In the genomic region with DNA sequence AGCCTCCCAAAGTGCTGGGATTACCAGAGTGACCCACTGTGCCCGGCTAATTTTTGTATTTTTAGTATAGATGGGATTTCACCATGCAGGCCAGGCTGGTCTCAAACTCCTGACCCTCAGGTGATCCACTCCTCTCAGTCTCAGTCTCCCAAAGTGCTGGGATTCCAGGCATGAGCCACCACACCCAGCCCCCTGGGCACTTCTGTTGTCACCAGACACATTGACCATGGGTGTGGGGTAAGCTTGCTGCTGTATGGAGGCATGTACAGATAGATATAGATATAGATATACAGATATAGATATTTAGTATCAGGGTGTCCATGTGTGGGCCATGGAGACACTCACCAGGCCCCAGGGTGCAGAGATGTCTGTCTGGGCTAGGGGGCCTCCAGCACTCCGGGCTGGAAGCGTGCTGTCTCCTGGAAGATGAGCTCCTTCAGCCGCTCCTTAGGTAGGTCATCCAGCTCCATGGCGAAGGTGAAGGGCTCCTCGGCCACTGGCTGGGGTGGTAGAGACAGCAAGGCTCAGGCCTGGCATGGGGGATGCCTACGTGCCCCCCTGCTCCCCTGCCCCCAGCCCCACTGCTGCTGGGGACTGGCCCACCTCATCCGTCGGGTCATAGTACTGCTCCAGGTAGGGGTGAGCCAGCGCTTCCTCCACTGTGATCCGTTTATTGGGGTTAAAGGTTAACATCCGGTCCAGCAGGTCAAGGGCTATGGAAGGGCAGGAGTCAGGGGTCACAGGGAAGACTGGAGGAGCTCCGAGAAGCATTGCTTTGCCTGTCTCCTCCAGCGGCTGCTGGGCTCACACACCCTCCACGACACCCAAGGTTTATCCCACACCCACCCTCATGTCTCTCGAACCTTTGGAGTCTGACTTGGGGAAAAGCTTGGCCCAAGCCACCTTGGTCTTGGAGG, we compare ENCODE assay signal across 1 cellular context.
TF ChIP-seq lines count a peak whose summit lies in the region.

No MANE protein-coding gene starts in this region.

TF ChIP-seq in HEK293, 187 proteins besides CTCF, POLR2A, EP300 and RAD21 (continued from another document):
- TF ChIP-seq, protein P1, sequence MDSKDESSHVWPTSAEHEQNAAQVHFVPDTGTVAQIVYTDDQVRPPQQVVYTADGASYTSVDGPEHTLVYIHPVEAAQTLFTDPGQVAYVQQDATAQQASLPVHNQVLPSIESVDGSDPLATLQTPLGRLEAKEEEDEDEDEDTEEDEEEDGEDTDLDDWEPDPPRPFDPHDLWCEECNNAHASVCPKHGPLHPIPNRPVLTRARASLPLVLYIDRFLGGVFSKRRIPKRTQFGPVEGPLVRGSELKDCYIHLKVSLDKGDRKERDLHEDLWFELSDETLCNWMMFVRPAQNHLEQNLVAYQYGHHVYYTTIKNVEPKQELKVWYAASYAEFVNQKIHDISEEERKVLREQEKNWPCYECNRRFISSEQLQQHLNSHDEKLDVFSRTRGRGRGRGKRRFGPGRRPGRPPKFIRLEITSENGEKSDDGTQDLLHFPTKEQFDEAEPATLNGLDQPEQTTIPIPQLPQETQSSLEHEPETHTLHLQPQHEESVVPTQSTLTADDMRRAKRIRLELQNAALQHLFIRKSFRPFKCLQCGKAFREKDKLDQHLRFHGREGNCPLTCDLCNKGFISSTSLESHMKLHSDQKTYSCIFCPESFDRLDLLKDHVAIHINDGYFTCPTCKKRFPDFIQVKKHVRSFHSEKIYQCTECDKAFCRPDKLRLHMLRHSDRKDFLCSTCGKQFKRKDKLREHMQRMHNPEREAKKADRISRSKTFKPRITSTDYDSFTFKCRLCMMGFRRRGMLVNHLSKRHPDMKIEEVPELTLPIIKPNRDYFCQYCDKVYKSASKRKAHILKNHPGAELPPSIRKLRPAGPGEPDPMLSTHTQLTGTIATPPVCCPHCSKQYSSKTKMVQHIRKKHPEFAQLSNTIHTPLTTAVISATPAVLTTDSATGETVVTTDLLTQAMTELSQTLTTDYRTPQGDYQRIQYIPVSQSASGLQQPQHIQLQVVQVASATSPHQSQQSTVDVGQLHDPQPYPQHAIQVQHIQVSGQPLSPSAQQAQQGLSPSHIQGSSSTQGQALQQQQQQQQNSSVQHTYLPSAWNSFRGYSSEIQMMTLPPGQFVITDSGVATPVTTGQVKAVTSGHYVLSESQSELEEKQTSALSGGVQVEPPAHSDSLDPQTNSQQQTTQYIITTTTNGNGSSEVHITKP (tag by site-specific recombination; IDR thresholded peaks at IDR 0.05): 0 out of 2 replicates have a peak, but pooled peaks have one; percentile 12
TF ChIP-seq in HEK293: peak in this region for 2.
